8 cellular contexts compared by ENCODE assay signal in genomic region chr2:234135750-234136221, GRCh38.
DNase-seq lines count a peak whose midpoint lies in the region; ATAC-seq and TF ChIP-seq lines count a peak whose summit lies in the region.

No MANE protein-coding gene starts in this region.

- H3K36me3 Mint-ChIP-seq in central memory CD8-positive, alpha-beta T cell (ENCODE audit: insufficient read depth) = no peaks in the 10 kb centered on the region

- H3K4me3 Mint-ChIP-seq in central memory CD8-positive, alpha-beta T cell = no peak overlapping the region

- ATAC-seq in GM21529 (IDR thresholded peaks at IDR 0.05; ENCODE audit: unreplicated experiment) = peak; percentile 74
- ATAC-seq in activated CD4-positive, CD25-positive, alpha-beta regulatory T cell treated with anti-CD3 and anti-CD28 coated beads, Interleukin-2, amount 50 U/mL, for 24 hours = peak; percentile 58 to 80
- no peak for ATAC-seq in central memory CD8-positive, alpha-beta T cell (replicated peaks; ENCODE audit: extremely low read depth, poor library complexity, severe bottlenecking)
- ATAC-seq in GM18909 (IDR thresholded peaks at IDR 0.05; ENCODE audit: poor library complexity, unreplicated experiment) = no peak

- DNase-seq in NCI-H2171 (lab: John Stamatoyannopoulos, UW) (peak; percentile 40), left kidney (ENCODE audit: low read depth, low spot score) (peak; percentile 96)
- peak; percentile 19 to 22 for DNase-seq in central memory CD8-positive, alpha-beta T cell (ENCODE audit: low spot score in 2 of 2)
- DNase-seq in stimulated activated CD4-positive, alpha-beta T cell treated with anti-CD3 and anti-CD28 coated beads, TNF-alpha, amount 100 ng/mL, for 24 hours (ENCODE audit: low read depth in 3 of 3) = peak; percentile 16 to 35 (median 23)

- no peak overlapping the region for H3K27ac ChIP-seq in C4-2B

- no peaks in the 10 kb centered on the region for H3K9me3 Mint-ChIP-seq in central memory CD8-positive, alpha-beta T cell

- no peaks in the 10 kb centered on the region for H3K27me3 Mint-ChIP-seq in central memory CD8-positive, alpha-beta T cell

- peak overlapping the region; percentile 81 for H3K27ac Mint-ChIP-seq in central memory CD8-positive, alpha-beta T cell (ENCODE audit: low read depth)

- H3K4me1 Mint-ChIP-seq in central memory CD8-positive, alpha-beta T cell = peaks cover 56% of the 10 kb centered on the region

- TF ChIP-seq CTCF in C4-2B (conservative IDR thresholded peaks at IDR 0.05) = peak; percentile 86

Comparison
In these comparisons a context has a peak if more than half of its experiments do, and no peak if none do; other contexts are left out.
1. ATAC-seq: peak in GM21529 (single experiment) and activated CD4-positive, CD25-positive, alpha-beta regulatory T cell treated with anti-CD3 and anti-CD28 coated beads, Interleukin-2, amount 50 U/mL, for 24 hours (2 of 2); none in central memory CD8-positive, alpha-beta T cell (single experiment) and GM18909 (single experiment).
2. DNase-seq: peak in every context shown above with its lines; median percentile 96 in left kidney; 40 in NCI-H2171; 23 in stimulated activated CD4-positive, alpha-beta T cell treated with anti-CD3 and anti-CD28 coated beads, TNF-alpha, amount 100 ng/mL, for 24 hours; 20 in central memory CD8-positive, alpha-beta T cell.